Comparison of ENCODE assay signal across 8 cellular contexts in the genomic region with DNA sequence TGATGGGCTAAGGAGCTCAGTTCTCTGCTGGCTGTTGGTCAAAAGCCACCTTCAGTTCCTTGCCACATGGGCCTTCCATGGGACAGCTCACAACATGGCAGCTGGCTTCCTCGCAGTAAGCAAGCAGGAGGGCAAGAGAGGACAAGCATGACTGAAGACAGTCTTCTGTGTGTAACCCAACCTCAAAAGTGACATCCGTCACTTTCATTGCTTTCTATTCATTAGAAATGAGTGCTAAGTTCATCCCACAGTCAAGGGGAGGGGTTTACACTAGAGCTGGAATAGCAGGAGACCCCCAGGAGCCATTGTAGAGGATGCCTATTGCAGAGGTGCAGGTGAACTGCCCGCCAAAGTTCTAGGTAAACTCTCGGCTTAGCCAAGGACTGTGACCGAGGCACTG.
"Had no signal": no experiment of that assay in that cellular context is flagged by ENCODE, and none has a peak within 500 bp of the region (broad histone marks: within the 10 kb centered on the region; RNA-seq: fewer than 3 reads in every experiment).

No MANE protein-coding gene starts in this region.

- H3K9ac ChIP-seq: GM23248 had no signal

- DNase-seq: GM23248, GOT3, H7, HFFc6, IMR-90 had no signal

- H2AFZ ChIP-seq: GM23248 had no signal

- H3K4me1 ChIP-seq: HAP-1 had no signal

- ATAC-seq: HCT116, K562 had no signal

- H3K27ac ChIP-seq: GM23248 had no signal

- H3K4me3 ChIP-seq: GM23248, HAP-1, K562 had no signal

- H3K9me3 ChIP-seq: HAP-1 had no signal

- H3K36me3 ChIP-seq: HAP-1 had no signal
